In the genomic region with DNA sequence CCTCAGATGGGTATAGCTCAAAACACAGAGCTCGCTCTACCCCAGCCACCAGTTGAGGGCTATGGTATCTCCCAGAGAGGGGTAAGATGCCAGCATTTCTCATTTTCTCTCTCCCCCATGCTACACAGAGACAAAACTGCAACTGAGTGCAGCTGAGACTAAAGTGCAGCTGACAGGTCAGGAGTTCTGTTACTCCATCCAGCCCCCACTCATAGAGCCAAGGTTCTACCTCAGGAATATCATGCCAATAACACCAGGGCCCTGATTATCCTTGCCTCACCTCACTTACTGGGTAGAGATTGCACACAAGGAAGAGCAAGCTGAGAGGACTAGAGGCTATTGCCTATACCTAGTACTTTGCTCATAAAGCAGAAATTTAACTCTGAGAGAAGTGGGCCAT, we compare ENCODE assay signal across 27 cellular contexts.
"Had no signal": no experiment of that assay in that cellular context is flagged by ENCODE, and none has a peak within 500 bp of the region (broad histone marks: within the 10 kb centered on the region; RNA-seq: fewer than 3 reads in every experiment).

No MANE protein-coding gene starts in this region.

- ATAC-seq: activated CD4-positive, alpha-beta T cell treated with anti-CD3 and anti-CD28 coated beads for 36 hours; activated naive CD4-positive, alpha-beta T cell treated with anti-CD3 and anti-CD28 coated beads, Interleukin-2, amount 50 U/mL, for 72 hours; activated T-cell treated with anti-CD3 and anti-CD28 coated beads, Interleukin-2, amount 50 U/mL, for 72 hours; effector memory CD8-positive, alpha-beta T cell; gastroesophageal sphincter had no signal

- H3K4me1 Mint-ChIP-seq: brain had no signal

- H3K27me3 ChIP-seq: ascending aorta, esophagus squamous epithelium, gastroesophageal sphincter had no signal

- DNase-seq: activated CD4-positive, alpha-beta memory T cell treated with anti-CD3 and anti-CD28 coated beads, Interleukin-2, amount 10 ng/mL, durations not matched to agents 7 days and 5 days; activated CD4-positive, alpha-beta T cell treated with anti-CD3 and anti-CD28 coated beads for 36 hours; activated CD4-positive, alpha-beta T cell treated with anti-CD3 and anti-CD28 coated beads, Interleukin-2, amount 10 ng/mL, durations not matched to agents 7 days and 5 days; activated CD4-positive, alpha-beta T cell treated with anti-CD3 and anti-CD28 coated beads, Interleukin-2, amount 50 U/mL, for 4 hours; activated CD4-positive, CD25-positive, alpha-beta regulatory T cell; activated CD4-positive, CD25-positive, alpha-beta regulatory T cell treated with anti-CD3 and anti-CD28 coated beads, Interleukin-2, amount 50 U/mL, for 72 hours; activated CD8-positive, alpha-beta memory T cell treated with anti-CD3 and anti-CD28 coated beads, Interleukin-2, amount 50 U/mL, for 48 hours; activated gamma-delta T cell; activated naive CD4-positive, alpha-beta T cell; activated naive CD4-positive, alpha-beta T cell treated with anti-CD3 and anti-CD28 coated beads, Interleukin-2, amount 10 ng/mL, durations not matched to agents 7 days and 5 days; activated naive CD8-positive, alpha-beta T cell treated with anti-CD3 and anti-CD28 coated beads, Interleukin-2, amount 10 ng/mL, durations not matched to agents 7 days and 5 days; activated T-cell treated with anti-CD3 and anti-CD28 coated beads for 4 hours; activated T-cell treated with anti-CD3 and anti-CD28 coated beads, Interleukin-2, amount 50 U/mL, for 24 hours; activated T-cell treated with anti-CD3 and anti-CD28 coated beads, Interleukin-2, amount 50 U/mL, for 72 hours; dermis blood vessel endothelial cell; effector CD4-positive, alpha-beta T cell; effector memory CD8-positive, alpha-beta T cell; esophagus squamous epithelium; foreskin melanocyte; T-helper 2 cell had no signal

- H3K4me1 ChIP-seq: ascending aorta, esophagus squamous epithelium had no signal

- H3K27ac ChIP-seq: ascending aorta, coronary artery, epithelial cell of prostate, esophagus squamous epithelium, gastroesophageal sphincter had no signal

- H3K4me3 Mint-ChIP-seq: activated CD4-positive, alpha-beta memory T cell treated with anti-CD3 and anti-CD28 coated beads, Interleukin-2, amount 10 ng/mL, durations not matched to agents 7 days and 5 days; activated CD4-positive, alpha-beta T cell treated with anti-CD3 and anti-CD28 coated beads for 36 hours; activated CD4-positive, alpha-beta T cell treated with anti-CD3 and anti-CD28 coated beads, Interleukin-2, amount 10 ng/mL, durations not matched to agents 7 days and 5 days; activated naive CD4-positive, alpha-beta T cell treated with anti-CD3 and anti-CD28 coated beads, Interleukin-2, amount 10 ng/mL, durations not matched to agents 7 days and 5 days; activated naive CD8-positive, alpha-beta T cell treated with anti-CD3 and anti-CD28 coated beads, Interleukin-2, amount 10 ng/mL, durations not matched to agents 7 days and 5 days; activated T-cell treated with anti-CD3 and anti-CD28 coated beads, Interleukin-2, amount 50 U/mL, for 24 hours; activated T-cell treated with anti-CD3 and anti-CD28 coated beads, Interleukin-2, amount 50 U/mL, for 72 hours; brain; effector memory CD8-positive, alpha-beta T cell had no signal

- H3K27ac Mint-ChIP-seq: activated CD4-positive, alpha-beta memory T cell treated with anti-CD3 and anti-CD28 coated beads, Interleukin-2, amount 10 ng/mL, durations not matched to agents 7 days and 5 days; activated CD4-positive, alpha-beta T cell treated with anti-CD3 and anti-CD28 coated beads for 36 hours; activated CD4-positive, alpha-beta T cell treated with anti-CD3 and anti-CD28 coated beads, Interleukin-2, amount 10 ng/mL, durations not matched to agents 7 days and 5 days; activated naive CD4-positive, alpha-beta T cell treated with anti-CD3 and anti-CD28 coated beads, Interleukin-2, amount 10 ng/mL, durations not matched to agents 7 days and 5 days; activated naive CD8-positive, alpha-beta T cell treated with anti-CD3 and anti-CD28 coated beads, Interleukin-2, amount 10 ng/mL, durations not matched to agents 7 days and 5 days; activated T-cell treated with anti-CD3 and anti-CD28 coated beads, Interleukin-2, amount 50 U/mL, for 24 hours; activated T-cell treated with anti-CD3 and anti-CD28 coated beads, Interleukin-2, amount 50 U/mL, for 72 hours; brain; effector memory CD8-positive, alpha-beta T cell had no signal

- H3K4me3 ChIP-seq: ascending aorta, coronary artery, esophagus squamous epithelium, gastroesophageal sphincter had no signal

- H3K27me3 Mint-ChIP-seq: activated CD4-positive, alpha-beta memory T cell treated with anti-CD3 and anti-CD28 coated beads, Interleukin-2, amount 10 ng/mL, durations not matched to agents 7 days and 5 days; activated CD4-positive, alpha-beta T cell treated with anti-CD3 and anti-CD28 coated beads for 36 hours; activated CD4-positive, alpha-beta T cell treated with anti-CD3 and anti-CD28 coated beads, Interleukin-2, amount 10 ng/mL, durations not matched to agents 7 days and 5 days; activated naive CD4-positive, alpha-beta T cell treated with anti-CD3 and anti-CD28 coated beads, Interleukin-2, amount 10 ng/mL, durations not matched to agents 7 days and 5 days; activated naive CD8-positive, alpha-beta T cell treated with anti-CD3 and anti-CD28 coated beads, Interleukin-2, amount 10 ng/mL, durations not matched to agents 7 days and 5 days; activated T-cell treated with anti-CD3 and anti-CD28 coated beads, Interleukin-2, amount 50 U/mL, for 24 hours; brain; central memory CD8-positive, alpha-beta T cell; effector memory CD8-positive, alpha-beta T cell had no signal

- H3K36me3 ChIP-seq: ascending aorta had no signal
